Comparison of ENCODE assay signal across 11 cellular contexts in the genomic region with DNA sequence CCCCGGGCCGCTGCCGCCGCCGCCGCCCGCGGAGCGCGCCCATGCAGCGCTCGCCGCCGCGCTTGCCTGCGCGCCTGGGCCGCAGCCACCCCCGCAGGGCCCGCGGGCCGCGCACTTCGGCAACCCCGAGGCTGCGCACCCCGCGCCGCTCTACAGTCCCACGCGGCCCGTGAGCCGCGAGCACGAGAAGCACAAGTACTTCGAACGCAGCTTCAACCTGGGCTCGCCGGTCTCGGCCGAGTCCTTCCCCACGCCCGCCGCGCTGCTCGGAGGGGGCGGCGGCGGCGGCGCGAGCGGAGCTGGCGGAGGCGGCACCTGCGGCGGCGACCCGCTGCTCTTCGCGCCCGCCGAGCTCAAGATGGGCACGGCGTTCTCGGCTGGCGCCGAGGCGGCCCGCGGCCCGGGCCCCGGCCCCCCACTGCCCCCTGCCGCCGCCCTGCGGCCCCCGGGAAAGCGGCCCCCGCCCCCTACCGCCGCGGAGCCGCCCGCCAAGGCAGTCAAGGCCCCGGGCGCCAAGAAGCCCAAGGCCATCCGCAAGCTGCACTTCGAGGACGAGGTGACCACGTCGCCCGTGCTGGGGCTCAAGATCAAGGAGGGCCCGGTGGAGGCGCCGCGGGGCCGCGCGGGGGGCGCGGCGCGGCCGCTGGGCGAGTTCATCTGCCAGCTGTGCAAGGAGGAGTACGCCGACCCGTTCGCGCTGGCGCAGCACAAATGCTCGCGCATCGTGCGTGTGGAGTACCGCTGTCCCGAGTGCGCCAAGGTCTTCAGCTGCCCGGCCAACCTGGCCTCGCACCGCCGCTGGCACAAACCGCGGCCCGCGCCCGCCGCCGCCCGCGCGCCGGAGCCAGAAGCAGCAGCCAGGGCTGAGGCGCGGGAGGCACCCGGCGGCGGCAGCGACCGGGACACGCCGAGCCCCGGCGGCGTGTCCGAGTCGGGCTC. TPM values are rescaled to one million over a fixed set of nuclear protein-coding genes. Genes with fewer than 3 reads are reported as not detected.
DNase-seq lines count a peak whose midpoint lies in the region; ATAC-seq and TF ChIP-seq lines count a peak whose summit lies in the region.
"Had no signal": no experiment of that assay in that cellular context is flagged by ENCODE, and none has a peak within 500 bp of the region (broad histone marks: within the 10 kb centered on the region; RNA-seq: fewer than 3 reads in every experiment).

No MANE protein-coding gene starts in this region.

- DNase-seq in Daoy (ENCODE audit: low read depth) (peak; percentile 19), HL-60 (ENCODE audit: low read depth in 1 of 2, low spot score in 1 of 2) (no peak), body of pancreas (no peak), natural killer cell (no peak), MG63 (no peak), uterus (no peak)

- no peak overlapping the region for H3K27ac Mint-ChIP-seq in natural killer cell

- 1% methylated on average over 105 of the region's 147 CpGs; no CpG with 5 or more reads in 1 of the 2 donors for WGBS in body of pancreas, 2 donors

- TF ChIP-seq POLR2A in body of pancreas (IDR thresholded peaks at IDR 0.05), result no peak
- TF ChIP-seq POLR2A in uterus (IDR thresholded peaks at IDR 0.05), result no peak

- H3K27ac ChIP-seq in HL-60 (replicated peaks) (no peak overlapping the region), body of pancreas (no peak overlapping the region), uterus (no peak overlapping the region)

- H3K9me3 ChIP-seq in body of pancreas (no peaks in the 10 kb centered on the region), MG63 (no peaks in the 10 kb centered on the region), uterus (no peaks in the 10 kb centered on the region)

- TF ChIP-seq CTCF in HL-60 (IDR thresholded peaks at IDR 0.05; ENCODE audit: insufficient read depth, low read length) (no peak), body of pancreas (IDR thresholded peaks at IDR 0.05) (no peak), natural killer cell (IDR thresholded peaks at IDR 0.05) (no peak), uterus (IDR thresholded peaks at IDR 0.05) (no peak)

- no peaks in the 10 kb centered on the region for H3K9me3 Mint-ChIP-seq in natural killer cell

- H3K4me1 ChIP-seq in body of pancreas, result peaks cover 37% of the 10 kb centered on the region
- peaks cover 0 to 16% of the 10 kb centered on the region in 2 donors for H3K4me1 ChIP-seq in uterus

- peak overlapping the region; percentile 9 for H3K4me3 Mint-ChIP-seq in natural killer cell

- intact Hi-C loops in body of pancreas (cut with DNase I), result no loop called here
- intact Hi-C loops in natural killer cell (cut with micrococcal nuclease), result loop anchor here (10.0 kb wide), 1 partner anchor 154 kb away; no protein-coding TSS in a partner anchor
- intact Hi-C loops in uterus (cut with DNase I; ENCODE audit: low total_unique reads), result no loop called here

- peaks cover 10 to 19% of the 10 kb centered on the region in 2 donors for H3K4me1 Mint-ChIP-seq in natural killer cell

- H3K36me3 ChIP-seq in body of pancreas (replicated peaks in 1 of 2; ENCODE audit: insufficient read depth in 1 of 2, low read depth in 2 of 2), result no peaks in the 10 kb centered on the region
- no peaks in the 10 kb centered on the region for H3K36me3 ChIP-seq in MG63
- H3K36me3 ChIP-seq in uterus, result no peaks in the 10 kb centered on the region

- H3K27me3 Mint-ChIP-seq in natural killer cell (ENCODE audit: low read depth in 2 of 2), result peaks cover 60 to 61% of the 10 kb centered on the region in 2 donors

- H3K27me3 ChIP-seq in HL-60 (ENCODE audit: insufficient read depth, poor library complexity, severe bottlenecking), result peaks cover 80% of the 10 kb centered on the region
- H3K27me3 ChIP-seq in body of pancreas, result peaks cover 0 to 22% of the 10 kb centered on the region in 2 donors
- H3K27me3 ChIP-seq in MG63, result peaks cover 21% of the 10 kb centered on the region
- H3K27me3 ChIP-seq in uterus, result peaks cover 6 to 43% of the 10 kb centered on the region in 2 donors

- no peaks in the 10 kb centered on the region for H3K36me3 Mint-ChIP-seq in natural killer cell

- peak overlapping the region; percentile 35 for H3K4me3 ChIP-seq in HL-60 (replicated peaks; ENCODE audit: insufficient read depth, low read length)
- H3K4me3 ChIP-seq in body of pancreas, result no peak overlapping the region
- H3K4me3 ChIP-seq in MG63, result no peak overlapping the region
- no peak overlapping the region for H3K4me3 ChIP-seq in uterus

- ATAC-seq in body of pancreas, result peak; percentile 20
- ATAC-seq in natural killer cell, result peak in 2 of 3 donors; percentile 25 to 56
- no peak for ATAC-seq in HG02981 (IDR thresholded peaks at IDR 0.05; ENCODE audit: unreplicated experiment)
- no peak for ATAC-seq in HG03139 (IDR thresholded peaks at IDR 0.05; ENCODE audit: unreplicated experiment)

RNA-seq across cellular contexts. Expression of a gene that starts 0.8 kb away (rescaled TPM):
- total RNA-seq in Daoy (2014; rRNA removed; shearing (Covaris generic)), result not detected in 2 replicates
- 1 to 10 TPM; 3.4 to 4.3 TPM for total RNA-seq in body of pancreas
- total RNA-seq in natural killer cell, result not detected
- not detected in 2 replicates for total RNA-seq in MG63 (2014; rRNA removed; shearing (Covaris generic); ENCODE audit: low replicate concordance)
- not detected for total RNA-seq in uterus
- total RNA-seq: bronchial epithelial cell, NCI-H460, pulmonary artery endothelial cell had no signal

Comparison
In these comparisons a context has a peak if more than half of its experiments do, and no peak if none do; other contexts are left out.
1. ATAC-seq: peak in body of pancreas (single experiment) and natural killer cell (2 of 3); none in HG02981 (single experiment) and HG03139 (single experiment).